Comparison of ENCODE assay signal across 1 cellular context in genomic region chr1:15994590-15995351, GRCh38.
TF ChIP-seq lines count a peak whose summit lies in the region.

No MANE protein-coding gene starts in this region.

TF ChIP-seq in HepG2, 621 proteins besides CTCF, POLR2A, EP300 and RAD21 (continued from another document and continues in another):
- TF ChIP-seq, protein P1, sequence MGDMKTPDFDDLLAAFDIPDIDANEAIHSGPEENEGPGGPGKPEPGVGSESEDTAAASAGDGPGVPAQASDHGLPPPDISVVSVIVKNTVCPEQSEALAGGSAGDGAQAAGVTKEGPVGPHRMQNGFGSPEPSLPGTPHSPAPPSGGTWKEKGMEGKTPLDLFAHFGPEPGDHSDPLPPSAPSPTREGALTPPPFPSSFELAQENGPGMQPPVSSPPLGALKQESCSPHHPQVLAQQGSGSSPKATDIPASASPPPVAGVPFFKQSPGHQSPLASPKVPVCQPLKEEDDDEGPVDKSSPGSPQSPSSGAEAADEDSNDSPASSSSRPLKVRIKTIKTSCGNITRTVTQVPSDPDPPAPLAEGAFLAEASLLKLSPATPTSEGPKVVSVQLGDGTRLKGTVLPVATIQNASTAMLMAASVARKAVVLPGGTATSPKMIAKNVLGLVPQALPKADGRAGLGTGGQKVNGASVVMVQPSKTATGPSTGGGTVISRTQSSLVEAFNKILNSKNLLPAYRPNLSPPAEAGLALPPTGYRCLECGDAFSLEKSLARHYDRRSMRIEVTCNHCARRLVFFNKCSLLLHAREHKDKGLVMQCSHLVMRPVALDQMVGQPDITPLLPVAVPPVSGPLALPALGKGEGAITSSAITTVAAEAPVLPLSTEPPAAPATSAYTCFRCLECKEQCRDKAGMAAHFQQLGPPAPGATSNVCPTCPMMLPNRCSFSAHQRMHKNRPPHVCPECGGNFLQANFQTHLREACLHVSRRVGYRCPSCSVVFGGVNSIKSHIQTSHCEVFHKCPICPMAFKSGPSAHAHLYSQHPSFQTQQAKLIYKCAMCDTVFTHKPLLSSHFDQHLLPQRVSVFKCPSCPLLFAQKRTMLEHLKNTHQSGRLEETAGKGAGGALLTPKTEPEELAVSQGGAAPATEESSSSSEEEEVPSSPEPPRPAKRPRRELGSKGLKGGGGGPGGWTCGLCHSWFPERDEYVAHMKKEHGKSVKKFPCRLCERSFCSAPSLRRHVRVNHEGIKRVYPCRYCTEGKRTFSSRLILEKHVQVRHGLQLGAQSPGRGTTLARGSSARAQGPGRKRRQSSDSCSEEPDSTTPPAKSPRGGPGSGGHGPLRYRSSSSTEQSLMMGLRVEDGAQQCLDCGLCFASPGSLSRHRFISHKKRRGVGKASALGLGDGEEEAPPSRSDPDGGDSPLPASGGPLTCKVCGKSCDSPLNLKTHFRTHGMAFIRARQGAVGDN (CRISPR knock-in tag; IDR thresholded peaks at IDR 0.05) = peak; percentile 80
- TF ChIP-seq, protein P2, sequence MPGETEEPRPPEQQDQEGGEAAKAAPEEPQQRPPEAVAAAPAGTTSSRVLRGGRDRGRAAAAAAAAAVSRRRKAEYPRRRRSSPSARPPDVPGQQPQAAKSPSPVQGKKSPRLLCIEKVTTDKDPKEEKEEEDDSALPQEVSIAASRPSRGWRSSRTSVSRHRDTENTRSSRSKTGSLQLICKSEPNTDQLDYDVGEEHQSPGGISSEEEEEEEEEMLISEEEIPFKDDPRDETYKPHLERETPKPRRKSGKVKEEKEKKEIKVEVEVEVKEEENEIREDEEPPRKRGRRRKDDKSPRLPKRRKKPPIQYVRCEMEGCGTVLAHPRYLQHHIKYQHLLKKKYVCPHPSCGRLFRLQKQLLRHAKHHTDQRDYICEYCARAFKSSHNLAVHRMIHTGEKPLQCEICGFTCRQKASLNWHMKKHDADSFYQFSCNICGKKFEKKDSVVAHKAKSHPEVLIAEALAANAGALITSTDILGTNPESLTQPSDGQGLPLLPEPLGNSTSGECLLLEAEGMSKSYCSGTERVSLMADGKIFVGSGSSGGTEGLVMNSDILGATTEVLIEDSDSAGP (CRISPR knock-in tag; IDR thresholded peaks at IDR 0.05; ENCODE audit: borderline replicate concordance) = peak; percentile 45
- TF ChIP-seq MYC (CRISPR knock-in tag; IDR thresholded peaks at IDR 0.05; ENCODE audit: borderline replicate concordance) (peak; percentile 49; the same call in 1 of the 2 replicates), ZNF792 (CRISPR knock-in tag; IDR thresholded peaks at IDR 0.05) (peak; percentile 31; the same call in 1 of the 2 replicates), ZBTB34 (CRISPR knock-in tag; IDR thresholded peaks at IDR 0.05) (no peak), SMAD3 (CRISPR knock-in tag; IDR thresholded peaks at IDR 0.05) (peak; percentile 21; the same call in 1 of the 2 replicates), YY1 (IDR thresholded peaks at IDR 0.05; ENCODE audit: insufficient read depth, insufficient replicate concordance, low read depth, low read length) (no peak), KDM3A (CRISPR knock-in tag; IDR thresholded peaks at IDR 0.05; ENCODE audit: low read depth) (peak; percentile 67), TRIM24 (CRISPR knock-in tag; IDR thresholded peaks at IDR 0.05) (no peak), ZNF331 (CRISPR knock-in tag; IDR thresholded peaks at IDR 0.05) (peak; percentile 48; the same call in 1 of the 2 replicates), ZNF788 (CRISPR knock-in tag; IDR thresholded peaks at IDR 0.05; ENCODE audit: borderline replicate concordance) (peak; percentile 88; the same call in 1 of the 2 replicates), JARID2 (CRISPR knock-in tag; IDR thresholded peaks at IDR 0.05; ENCODE audit: insufficient replicate concordance) (peak; percentile 47), ZNF3 (CRISPR knock-in tag; IDR thresholded peaks at IDR 0.05) (0 out of 2 replicates have a peak, but pooled peaks have one; percentile 33), FOXK1 (CRISPR knock-in tag; IDR thresholded peaks at IDR 0.05; ENCODE audit: borderline replicate concordance, low read depth) (0 out of 2 replicates have a peak, but pooled peaks have one; percentile 38), NFYC (CRISPR knock-in tag; IDR thresholded peaks at IDR 0.05) (no peak), ETV5 (CRISPR knock-in tag; IDR thresholded peaks at IDR 0.05; ENCODE audit: borderline replicate concordance) (peak; percentile 50; the same call in 1 of the 2 replicates), ZNF709 (CRISPR knock-in tag; IDR thresholded peaks at IDR 0.05) (no peak), RERE (CRISPR knock-in tag; IDR thresholded peaks at IDR 0.05; ENCODE audit: low read depth) (no peak), MXD4 (CRISPR knock-in tag; IDR thresholded peaks at IDR 0.05) (no peak), SNRNP70 (IDR thresholded peaks at IDR 0.05; ENCODE audit: low read depth, low read length) (no peak), ZNF577 (CRISPR knock-in tag; IDR thresholded peaks at IDR 0.05; ENCODE audit: borderline replicate concordance, low read depth) (no peak), THAP11 (CRISPR knock-in tag; IDR thresholded peaks at IDR 0.05) (0 out of 2 replicates have a peak, but pooled peaks have one; percentile 17), SP4 (CRISPR knock-in tag; IDR thresholded peaks at IDR 0.05) (0 out of 2 replicates have a peak, but pooled peaks have one; percentile 28), NAIF1 (CRISPR knock-in tag; IDR thresholded peaks at IDR 0.05; ENCODE audit: borderline replicate concordance) (no peak)
- TF ChIP-seq, protein P3, sequence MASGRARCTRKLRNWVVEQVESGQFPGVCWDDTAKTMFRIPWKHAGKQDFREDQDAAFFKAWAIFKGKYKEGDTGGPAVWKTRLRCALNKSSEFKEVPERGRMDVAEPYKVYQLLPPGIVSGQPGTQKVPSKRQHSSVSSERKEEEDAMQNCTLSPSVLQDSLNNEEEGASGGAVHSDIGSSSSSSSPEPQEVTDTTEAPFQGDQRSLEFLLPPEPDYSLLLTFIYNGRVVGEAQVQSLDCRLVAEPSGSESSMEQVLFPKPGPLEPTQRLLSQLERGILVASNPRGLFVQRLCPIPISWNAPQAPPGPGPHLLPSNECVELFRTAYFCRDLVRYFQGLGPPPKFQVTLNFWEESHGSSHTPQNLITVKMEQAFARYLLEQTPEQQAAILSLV (CRISPR knock-in tag; IDR thresholded peaks at IDR 0.05; ENCODE audit: borderline replicate concordance) = peak; percentile 83; the same call in 1 of the 2 replicates
- TF ChIP-seq, protein P4, sequence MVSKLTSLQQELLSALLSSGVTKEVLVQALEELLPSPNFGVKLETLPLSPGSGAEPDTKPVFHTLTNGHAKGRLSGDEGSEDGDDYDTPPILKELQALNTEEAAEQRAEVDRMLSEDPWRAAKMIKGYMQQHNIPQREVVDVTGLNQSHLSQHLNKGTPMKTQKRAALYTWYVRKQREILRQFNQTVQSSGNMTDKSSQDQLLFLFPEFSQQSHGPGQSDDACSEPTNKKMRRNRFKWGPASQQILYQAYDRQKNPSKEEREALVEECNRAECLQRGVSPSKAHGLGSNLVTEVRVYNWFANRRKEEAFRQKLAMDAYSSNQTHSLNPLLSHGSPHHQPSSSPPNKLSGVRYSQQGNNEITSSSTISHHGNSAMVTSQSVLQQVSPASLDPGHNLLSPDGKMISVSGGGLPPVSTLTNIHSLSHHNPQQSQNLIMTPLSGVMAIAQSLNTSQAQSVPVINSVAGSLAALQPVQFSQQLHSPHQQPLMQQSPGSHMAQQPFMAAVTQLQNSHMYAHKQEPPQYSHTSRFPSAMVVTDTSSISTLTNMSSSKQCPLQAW (CRISPR knock-in tag; IDR thresholded peaks at IDR 0.05) = 0 out of 2 replicates have a peak, but pooled peaks have one; percentile 64
- TF ChIP-seq, protein P5, sequence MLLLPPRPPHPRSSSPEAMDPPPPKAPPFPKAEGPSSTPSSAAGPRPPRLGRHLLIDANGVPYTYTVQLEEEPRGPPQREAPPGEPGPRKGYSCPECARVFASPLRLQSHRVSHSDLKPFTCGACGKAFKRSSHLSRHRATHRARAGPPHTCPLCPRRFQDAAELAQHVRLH (CRISPR knock-in tag; IDR thresholded peaks at IDR 0.05; ENCODE audit: borderline replicate concordance, low read depth) = peak; percentile 36; the same call in 1 of the 2 replicates
- TF ChIP-seq, protein P6, sequence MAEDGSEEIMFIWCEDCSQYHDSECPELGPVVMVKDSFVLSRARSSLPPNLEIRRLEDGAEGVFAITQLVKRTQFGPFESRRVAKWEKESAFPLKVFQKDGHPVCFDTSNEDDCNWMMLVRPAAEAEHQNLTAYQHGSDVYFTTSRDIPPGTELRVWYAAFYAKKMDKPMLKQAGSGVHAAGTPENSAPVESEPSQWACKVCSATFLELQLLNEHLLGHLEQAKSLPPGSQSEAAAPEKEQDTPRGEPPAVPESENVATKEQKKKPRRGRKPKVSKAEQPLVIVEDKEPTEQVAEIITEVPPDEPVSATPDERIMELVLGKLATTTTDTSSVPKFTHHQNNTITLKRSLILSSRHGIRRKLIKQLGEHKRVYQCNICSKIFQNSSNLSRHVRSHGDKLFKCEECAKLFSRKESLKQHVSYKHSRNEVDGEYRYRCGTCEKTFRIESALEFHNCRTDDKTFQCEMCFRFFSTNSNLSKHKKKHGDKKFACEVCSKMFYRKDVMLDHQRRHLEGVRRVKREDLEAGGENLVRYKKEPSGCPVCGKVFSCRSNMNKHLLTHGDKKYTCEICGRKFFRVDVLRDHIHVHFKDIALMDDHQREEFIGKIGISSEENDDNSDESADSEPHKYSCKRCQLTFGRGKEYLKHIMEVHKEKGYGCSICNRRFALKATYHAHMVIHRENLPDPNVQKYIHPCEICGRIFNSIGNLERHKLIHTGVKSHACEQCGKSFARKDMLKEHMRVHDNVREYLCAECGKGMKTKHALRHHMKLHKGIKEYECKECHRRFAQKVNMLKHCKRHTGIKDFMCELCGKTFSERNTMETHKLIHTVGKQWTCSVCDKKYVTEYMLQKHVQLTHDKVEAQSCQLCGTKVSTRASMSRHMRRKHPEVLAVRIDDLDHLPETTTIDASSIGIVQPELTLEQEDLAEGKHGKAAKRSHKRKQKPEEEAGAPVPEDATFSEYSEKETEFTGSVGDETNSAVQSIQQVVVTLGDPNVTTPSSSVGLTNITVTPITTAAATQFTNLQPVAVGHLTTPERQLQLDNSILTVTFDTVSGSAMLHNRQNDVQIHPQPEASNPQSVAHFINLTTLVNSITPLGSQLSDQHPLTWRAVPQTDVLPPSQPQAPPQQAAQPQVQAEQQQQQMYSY (CRISPR knock-in tag; IDR thresholded peaks at IDR 0.05) = no peak
- TF ChIP-seq, protein P7, sequence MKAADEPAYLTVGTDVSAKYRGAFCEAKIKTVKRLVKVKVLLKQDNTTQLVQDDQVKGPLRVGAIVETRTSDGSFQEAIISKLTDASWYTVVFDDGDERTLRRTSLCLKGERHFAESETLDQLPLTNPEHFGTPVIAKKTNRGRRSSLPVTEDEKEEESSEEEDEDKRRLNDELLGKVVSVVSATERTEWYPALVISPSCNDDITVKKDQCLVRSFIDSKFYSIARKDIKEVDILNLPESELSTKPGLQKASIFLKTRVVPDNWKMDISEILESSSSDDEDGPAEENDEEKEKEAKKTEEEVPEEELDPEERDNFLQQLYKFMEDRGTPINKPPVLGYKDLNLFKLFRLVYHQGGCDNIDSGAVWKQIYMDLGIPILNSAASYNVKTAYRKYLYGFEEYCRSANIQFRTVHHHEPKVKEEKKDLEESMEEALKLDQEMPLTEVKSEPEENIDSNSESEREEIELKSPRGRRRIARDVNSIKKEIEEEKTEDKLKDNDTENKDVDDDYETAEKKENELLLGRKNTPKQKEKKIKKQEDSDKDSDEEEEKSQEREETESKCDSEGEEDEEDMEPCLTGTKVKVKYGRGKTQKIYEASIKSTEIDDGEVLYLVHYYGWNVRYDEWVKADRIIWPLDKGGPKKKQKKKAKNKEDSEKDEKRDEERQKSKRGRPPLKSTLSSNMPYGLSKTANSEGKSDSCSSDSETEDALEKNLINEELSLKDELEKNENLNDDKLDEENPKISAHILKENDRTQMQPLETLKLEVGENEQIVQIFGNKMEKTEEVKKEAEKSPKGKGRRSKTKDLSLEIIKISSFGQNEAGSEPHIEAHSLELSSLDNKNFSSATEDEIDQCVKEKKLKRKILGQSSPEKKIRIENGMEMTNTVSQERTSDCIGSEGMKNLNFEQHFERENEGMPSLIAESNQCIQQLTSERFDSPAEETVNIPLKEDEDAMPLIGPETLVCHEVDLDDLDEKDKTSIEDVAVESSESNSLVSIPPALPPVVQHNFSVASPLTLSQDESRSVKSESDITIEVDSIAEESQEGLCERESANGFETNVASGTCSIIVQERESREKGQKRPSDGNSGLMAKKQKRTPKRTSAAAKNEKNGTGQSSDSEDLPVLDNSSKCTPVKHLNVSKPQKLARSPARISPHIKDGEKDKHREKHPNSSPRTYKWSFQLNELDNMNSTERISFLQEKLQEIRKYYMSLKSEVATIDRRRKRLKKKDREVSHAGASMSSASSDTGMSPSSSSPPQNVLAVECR (CRISPR knock-in tag; IDR thresholded peaks at IDR 0.05; ENCODE audit: borderline replicate concordance) = peak; percentile 56; the same call in 1 of the 2 replicates
